In the genomic region with DNA sequence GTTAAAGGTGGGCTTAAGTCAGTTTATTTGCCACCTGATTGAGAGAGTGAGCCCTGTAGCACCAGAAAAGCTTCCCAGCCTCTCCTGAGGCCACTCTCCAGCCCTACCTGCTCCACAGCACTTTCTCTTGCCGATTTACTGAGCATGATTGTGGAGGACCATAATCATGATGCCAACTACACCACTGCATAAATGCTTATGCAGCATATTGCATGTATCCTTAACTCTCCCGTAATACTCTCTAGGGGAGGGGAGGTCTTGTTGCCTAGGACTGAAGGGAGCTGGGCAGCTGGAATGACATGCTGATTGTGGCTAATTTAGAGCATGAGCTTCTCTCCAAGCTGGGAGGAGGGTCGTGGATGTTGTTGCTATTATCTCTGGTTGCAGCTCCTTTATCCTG, we compare ENCODE assay signal across 8 cellular contexts.
"Had no signal": no experiment of that assay in that cellular context is flagged by ENCODE, and none has a peak within 500 bp of the region (broad histone marks: within the 10 kb centered on the region; RNA-seq: fewer than 3 reads in every experiment).

No MANE protein-coding gene starts in this region.

- H3K9ac ChIP-seq: KMS-11 had no signal

- H2AFZ ChIP-seq: GM23338 had no signal

- DNase-seq: H9, HCEC 1CT, KBM-7 had no signal

- ATAC-seq: GM23338 had no signal

- H3K27ac ChIP-seq: KMS-11 had no signal

- H3K27ac Mint-ChIP-seq: GM23338, H9 had no signal

- H3K4me3 Mint-ChIP-seq: GM23338, H9 had no signal

- H3K4me2 ChIP-seq: GM23338, KMS-11 had no signal

- FAIRE-seq: H1, H54, HTR-8/SVneo had no signal

- H3K4me3 ChIP-seq: GM23338 had no signal
